ENCODE assay signal across 17 cellular contexts in the genomic region with DNA sequence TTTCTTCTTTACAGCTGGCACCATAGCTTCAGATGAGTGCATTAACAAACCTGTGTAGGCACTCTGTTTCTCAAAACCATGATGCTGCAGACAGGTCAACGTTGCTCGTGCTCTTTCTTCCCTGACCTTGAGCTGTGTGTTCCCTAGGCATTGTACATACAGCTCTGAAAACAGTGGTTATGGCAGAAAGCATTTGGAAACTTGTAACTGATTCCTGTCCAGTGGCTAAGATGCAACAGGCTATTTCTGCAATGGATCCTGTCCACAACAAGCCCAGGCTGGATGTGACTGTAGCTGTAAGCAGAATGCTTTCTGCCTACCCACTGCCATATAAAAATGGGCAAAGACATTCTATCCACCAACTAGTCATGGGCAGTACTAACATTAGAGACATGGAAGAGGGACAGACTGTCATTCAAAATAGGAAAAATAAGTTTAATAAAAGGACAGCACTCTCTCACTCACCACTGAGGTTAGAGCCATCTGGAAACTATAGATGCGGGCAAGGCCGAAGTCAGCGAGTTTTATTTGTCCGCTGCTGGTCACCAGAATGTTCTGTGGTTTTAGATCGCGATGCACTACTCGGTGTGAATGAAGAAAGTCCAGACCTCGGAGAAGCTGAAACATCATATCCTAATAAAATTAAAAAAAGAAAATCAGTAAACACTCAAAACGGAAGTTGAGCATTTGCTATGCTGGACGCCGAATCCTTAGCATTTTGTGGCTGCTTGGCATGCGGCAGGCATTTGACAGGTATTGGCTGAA.
"Had no signal": no experiment of that assay in that cellular context is flagged by ENCODE, and none has a peak within 500 bp of the region (broad histone marks: within the 10 kb centered on the region; RNA-seq: fewer than 3 reads in every experiment).

No MANE protein-coding gene starts in this region.

- H3K4me1 ChIP-seq: body of pancreas, uterus had no signal

- H3K27me3 Mint-ChIP-seq: activated naive CD4-positive, alpha-beta T cell treated with anti-CD3 and anti-CD28 coated beads, Interleukin-2, amount 50 U/mL, for 24 hours; dendritic cell treated with granulocyte-macrophage colony-stimulating factor and Interleukin-4, amounts not matched to agents 40 ng/mL and 50 ng/mL, for 4 days; effector memory CD8-positive, alpha-beta T cell; natural killer cell treated with Interleukin-12 subunit alpha and Interleukin-12 subunit beta and Interleukin-15 and Interleukin-18, amount 100 ng/mL, for 72 hours; stimulated activated memory B cell treated with anti-CD40 and anti-IgM and Interleukin-4, amounts not matched to agents 10 μg/mL and 1 μg/mL and 100 μg/mL, for 72 hours had no signal

- H3K9me3 Mint-ChIP-seq: activated naive CD4-positive, alpha-beta T cell treated with anti-CD3 and anti-CD28 coated beads, Interleukin-2, amount 50 U/mL, for 24 hours; dendritic cell treated with granulocyte-macrophage colony-stimulating factor and Interleukin-4, amounts not matched to agents 40 ng/mL and 50 ng/mL, for 4 days; effector memory CD8-positive, alpha-beta T cell; natural killer cell treated with Interleukin-12 subunit alpha and Interleukin-12 subunit beta and Interleukin-15 and Interleukin-18, amount 100 ng/mL, for 72 hours; stimulated activated memory B cell treated with anti-CD40 and anti-IgM and Interleukin-4, amounts not matched to agents 10 μg/mL and 1 μg/mL and 100 μg/mL, for 72 hours; T-helper 2 cell treated with Interferon-gamma antibody and Interleukin-4, amounts not matched to agents 5 μg/mL and 100 μg/mL, for 36 hours had no signal

- H3K27ac ChIP-seq: body of pancreas, epithelial cell of prostate, pancreas, tibial artery had no signal

- H3K4me3 Mint-ChIP-seq: activated naive CD4-positive, alpha-beta T cell treated with anti-CD3 and anti-CD28 coated beads, Interleukin-2, amount 50 U/mL, for 24 hours; dendritic cell treated with granulocyte-macrophage colony-stimulating factor and Interleukin-4, amounts not matched to agents 40 ng/mL and 50 ng/mL, for 4 days; effector memory CD8-positive, alpha-beta T cell; natural killer cell treated with Interleukin-12 subunit alpha and Interleukin-12 subunit beta and Interleukin-15 and Interleukin-18, amount 100 ng/mL, for 72 hours; stimulated activated memory B cell treated with anti-CD40 and anti-IgM and Interleukin-4, amounts not matched to agents 10 μg/mL and 1 μg/mL and 100 μg/mL, for 72 hours; T-helper 2 cell treated with Interferon-gamma antibody and Interleukin-4, amounts not matched to agents 5 μg/mL and 100 μg/mL, for 36 hours had no signal

- ATAC-seq: activated CD4-positive, CD25-positive, alpha-beta regulatory T cell treated with anti-CD3 and anti-CD28 coated beads, Interleukin-2, amount 50 U/mL, for 24 hours; body of pancreas; effector memory CD8-positive, alpha-beta T cell; left colon; natural killer cell treated with Interleukin-12 subunit alpha and Interleukin-12 subunit beta and Interleukin-15 and Interleukin-18, amount 100 ng/mL, for 72 hours; pancreas; stimulated activated memory B cell treated with anti-CD40 and anti-IgM and Interleukin-4, amounts not matched to agents 10 μg/mL and 1 μg/mL and 100 μg/mL, for 72 hours had no signal

- H3K4me1 Mint-ChIP-seq: stimulated activated memory B cell treated with anti-CD40 and anti-IgM and Interleukin-4, amounts not matched to agents 10 μg/mL and 1 μg/mL and 100 μg/mL, for 72 hours had no signal

- H3K4me3 ChIP-seq: body of pancreas, pancreas, tibial artery, uterus had no signal

- H3K9me3 ChIP-seq: body of pancreas, pancreas, tibial artery, uterus had no signal

- H3K27me3 ChIP-seq: body of pancreas, pancreas, tibial artery, uterus had no signal

- H3K27ac Mint-ChIP-seq: activated naive CD4-positive, alpha-beta T cell treated with anti-CD3 and anti-CD28 coated beads, Interleukin-2, amount 50 U/mL, for 24 hours; stimulated activated memory B cell treated with anti-CD40 and anti-IgM and Interleukin-4, amounts not matched to agents 10 μg/mL and 1 μg/mL and 100 μg/mL, for 72 hours; T-helper 2 cell treated with Interferon-gamma antibody and Interleukin-4, amounts not matched to agents 5 μg/mL and 100 μg/mL, for 36 hours had no signal

- H3K36me3 ChIP-seq: uterus had no signal

- DNase-seq: activated CD4-positive, alpha-beta T cell treated with anti-CD3 and anti-CD28 coated beads, Interleukin-2, amount 50 U/mL, for 4 hours; activated effector memory CD4-positive, alpha-beta T cell treated with Interleukin-2 at 50 U/mL for 16 hours; activated T-cell treated with anti-CD3 and anti-CD28 coated beads, Interleukin-2, amount 50 U/mL, for 1 hour; amniotic stem cell; body of pancreas; effector memory CD8-positive, alpha-beta T cell; left colon; pancreas; tibial artery; uterus had no signal
